12 cellular contexts compared by ENCODE assay signal in genomic region chr14:92945959-92946846, GRCh38. TPM values are rescaled to one million over a fixed set of nuclear protein-coding genes. Genes with fewer than 3 reads are reported as not detected.
DNase-seq lines count a peak whose midpoint lies in the region; ATAC-seq and TF ChIP-seq lines count a peak whose summit lies in the region.
"Had no signal": no experiment of that assay in that cellular context is flagged by ENCODE, and none has a peak within 500 bp of the region (broad histone marks: within the 10 kb centered on the region; RNA-seq: fewer than 3 reads in every experiment).

No MANE protein-coding gene starts in this region.

- peaks cover 18% of the 10 kb centered on the region for H3K4me1 Mint-ChIP-seq in osteocyte (ENCODE audit: unreplicated experiment)
- no peaks in the 10 kb centered on the region for H3K4me1 Mint-ChIP-seq in activated CD4-positive, alpha-beta T cell treated with anti-CD3 and anti-CD28 coated beads for 36 hours

- H3K27ac ChIP-seq in Peyer's patch (peak overlapping the region in 1 of 4 donors; percentile 45), esophagus squamous epithelium (peak overlapping the region in 1 of 4 donors; percentile 39)
- H3K27ac ChIP-seq: neutrophil, WERI-Rb-1 had no signal

- peaks cover 10% of the 10 kb centered on the region for H3K36me3 Mint-ChIP-seq in osteocyte (ENCODE audit: unreplicated experiment)
- H3K36me3 Mint-ChIP-seq in activated CD4-positive, alpha-beta T cell treated with anti-CD3 and anti-CD28 coated beads for 36 hours (ENCODE audit: low read depth) = peaks cover 2% of the 10 kb centered on the region

- DNase-seq in DMS153 treated with DMSO at 0.1 percent for 48 hours (lab: John Stamatoyannopoulos, UW; ENCODE audit: unreplicated experiment) (peak; percentile 80), Peyer's patch (peak in 2 of 3 donors; percentile 88 to 89), esophagus squamous epithelium (lab: John Stamatoyannopoulos, UW) (peak; percentile 12), osteocyte (ENCODE audit: extremely low spot score, unreplicated experiment) (peak; percentile 91), D341Med (ENCODE audit: low spot score) (no peak)
- no peak for DNase-seq in activated CD4-positive, alpha-beta T cell treated with anti-CD3 and anti-CD28 coated beads for 4 hours
- no peak for DNase-seq in activated CD4-positive, alpha-beta T cell treated with anti-CD3 and anti-CD28 coated beads for 36 hours
- DNase-seq: central memory CD4-positive, alpha-beta T cell; Karpas-422; WERI-Rb-1 had no signal

- TF ChIP-seq CTCF in Peyer's patch (IDR thresholded peaks at IDR 0.05) = no peak
- no peak for TF ChIP-seq CTCF in esophagus squamous epithelium (IDR thresholded peaks at IDR 0.05)
- TF ChIP-seq CTCF in osteocyte (IDR thresholded peaks at IDR 0.05) = no peak

- H3K4me1 ChIP-seq in Peyer's patch (peaks cover 0 to 7% (median 0%) of the 10 kb centered on the region in 4 donors), esophagus squamous epithelium (peaks cover 4 to 13% (median 5%) of the 10 kb centered on the region in 3 donors)

- POLR2A ChIA-PET in activated CD4-positive, alpha-beta T cell treated with anti-CD3 and anti-CD28 coated beads for 36 hours (lab: Charles Lee) = no interaction called here

- H3K9me3 ChIP-seq in Peyer's patch = no peaks in the 10 kb centered on the region
- no peaks in the 10 kb centered on the region for H3K9me3 ChIP-seq in esophagus squamous epithelium
- H3K9me3 ChIP-seq: neutrophil had no signal

- WGBS in esophagus squamous epithelium, 2 donors = 71 to 100% methylated on average over 1 to 6 of the region's 38 CpGs

- ATAC-seq in HG02884 (IDR thresholded peaks at IDR 0.05; ENCODE audit: unreplicated experiment) = no peak
- no peak for ATAC-seq in activated CD4-positive, alpha-beta T cell treated with anti-CD3 and anti-CD28 coated beads for 36 hours

- CTCF ChIA-PET in activated CD4-positive, alpha-beta T cell treated with anti-CD3 and anti-CD28 coated beads for 36 hours (lab: Charles Lee) = interaction anchor here (0.8 kb wide), 1 partner anchor 145 kb away, joined by 3 read pairs; no protein-coding TSS in a partner anchor

- H3K4me3 ChIP-seq in Peyer's patch (no peak overlapping the region), esophagus squamous epithelium (no peak overlapping the region)

- H3K27me3 ChIP-seq in Peyer's patch (no peaks in the 10 kb centered on the region), esophagus squamous epithelium (no peaks in the 10 kb centered on the region)
- H3K27me3 ChIP-seq: neutrophil had no signal

- intact Hi-C loops in esophagus squamous epithelium (cut with DNase I) = loop anchor here (5.0 kb wide), 1 partner anchor 196 kb away; no protein-coding TSS in a partner anchor
- intact Hi-C loops in activated CD4-positive, alpha-beta T cell treated with anti-CD3 and anti-CD28 coated beads for 36 hours (cut with DNase I, micrococcal nuclease) = no loop called here

- no peak for TF ChIP-seq POLR2A in Peyer's patch (IDR thresholded peaks at IDR 0.05)
- no peak for TF ChIP-seq POLR2A in esophagus squamous epithelium (IDR thresholded peaks at IDR 0.05)

- H3K4me3 Mint-ChIP-seq in osteocyte (ENCODE audit: unreplicated experiment) = peak overlapping the region; percentile 15
- H3K4me3 Mint-ChIP-seq in activated CD4-positive, alpha-beta T cell treated with anti-CD3 and anti-CD28 coated beads for 36 hours = no peak overlapping the region

- H3K36me3 ChIP-seq in Peyer's patch (peaks cover 0 to 92% (median 0%) of the 10 kb centered on the region in 3 donors), esophagus squamous epithelium (peaks cover 0 to 98% (median 14%) of the 10 kb centered on the region in 3 donors)

- H3K27ac Mint-ChIP-seq in osteocyte (ENCODE audit: unreplicated experiment) = peak overlapping the region; percentile 67
- no peak overlapping the region for H3K27ac Mint-ChIP-seq in activated CD4-positive, alpha-beta T cell treated with anti-CD3 and anti-CD28 coated beads for 36 hours

- H3K9me3 Mint-ChIP-seq in osteocyte (ENCODE audit: unreplicated experiment) = no peaks in the 10 kb centered on the region
- no peaks in the 10 kb centered on the region for H3K9me3 Mint-ChIP-seq in activated CD4-positive, alpha-beta T cell treated with anti-CD3 and anti-CD28 coated beads for 36 hours (ENCODE audit: low read depth)

- H3K27me3 Mint-ChIP-seq in osteocyte (ENCODE audit: unreplicated experiment) = no peaks in the 10 kb centered on the region
- H3K27me3 Mint-ChIP-seq in activated CD4-positive, alpha-beta T cell treated with anti-CD3 and anti-CD28 coated beads for 36 hours = no peaks in the 10 kb centered on the region

RNA-seq across cellular contexts. Expression of gene CHGA, which starts 23.3 kb away (rescaled TPM):
- total RNA-seq in Peyer's patch (100 to 1,000 TPM; 116 to 425 (median 310) TPM), esophagus squamous epithelium (under 1 TPM in 1 of 4 donors, not detected in 3; 0.31 TPM), osteocyte (0.27 TPM in 1 of 2 replicates, not detected in the other)
- total RNA-seq in activated CD4-positive, alpha-beta T cell treated with anti-CD3 and anti-CD28 coated beads for 36 hours = not detected

Comparison
In these comparisons a context has a peak if more than half of its experiments do, and no peak if none do; other contexts are left out.
1. DNase-seq: peak in DMS153 treated with DMSO at 0.1 percent for 48 hours (single experiment), Peyer's patch (2 of 3), esophagus squamous epithelium (single experiment) and osteocyte (single experiment); none in activated CD4-positive, alpha-beta T cell treated with anti-CD3 and anti-CD28 coated beads for 4 hours (0 of 2), D341Med (single experiment) and activated CD4-positive, alpha-beta T cell treated with anti-CD3 and anti-CD28 coated beads for 36 hours (single experiment).
2. RNA of gene CHGA, which starts 23.3 kb away (total RNA-seq): 116 to 425 TPM in Peyer's patch; 0.27 TPM in osteocyte, 0.31 TPM in esophagus squamous epithelium and not detected in activated CD4-positive, alpha-beta T cell treated with anti-CD3 and anti-CD28 coated beads for 36 hours; every median in the first group is over 10 times any median in the second.